2 cellular contexts compared by ENCODE assay signal in the genomic region with DNA sequence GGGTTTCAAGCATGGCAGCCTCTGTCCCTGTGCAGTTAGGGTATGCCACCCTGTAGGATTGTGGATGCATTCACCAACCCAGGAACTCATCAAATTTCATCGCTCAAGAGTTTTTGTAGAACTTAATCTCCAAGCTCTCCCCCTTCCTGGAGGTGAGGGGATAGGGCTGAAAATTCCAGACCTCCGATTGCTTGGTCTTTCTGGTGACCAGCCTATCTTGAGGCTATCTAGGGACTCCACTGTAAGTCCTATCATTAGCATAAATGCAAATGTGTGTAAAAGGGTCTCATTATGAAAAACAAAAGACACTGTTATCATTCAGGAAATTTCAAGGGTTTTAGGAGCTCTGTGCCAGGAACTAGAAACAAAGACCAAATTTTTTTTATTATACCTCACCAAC.
TF ChIP-seq lines count a peak whose summit lies in the region.

No MANE protein-coding gene starts in this region.

TF ChIP-seq in GM23338, 12 proteins besides CTCF, POLR2A, EP300 and RAD21:
- TF ChIP-seq, protein P1, sequence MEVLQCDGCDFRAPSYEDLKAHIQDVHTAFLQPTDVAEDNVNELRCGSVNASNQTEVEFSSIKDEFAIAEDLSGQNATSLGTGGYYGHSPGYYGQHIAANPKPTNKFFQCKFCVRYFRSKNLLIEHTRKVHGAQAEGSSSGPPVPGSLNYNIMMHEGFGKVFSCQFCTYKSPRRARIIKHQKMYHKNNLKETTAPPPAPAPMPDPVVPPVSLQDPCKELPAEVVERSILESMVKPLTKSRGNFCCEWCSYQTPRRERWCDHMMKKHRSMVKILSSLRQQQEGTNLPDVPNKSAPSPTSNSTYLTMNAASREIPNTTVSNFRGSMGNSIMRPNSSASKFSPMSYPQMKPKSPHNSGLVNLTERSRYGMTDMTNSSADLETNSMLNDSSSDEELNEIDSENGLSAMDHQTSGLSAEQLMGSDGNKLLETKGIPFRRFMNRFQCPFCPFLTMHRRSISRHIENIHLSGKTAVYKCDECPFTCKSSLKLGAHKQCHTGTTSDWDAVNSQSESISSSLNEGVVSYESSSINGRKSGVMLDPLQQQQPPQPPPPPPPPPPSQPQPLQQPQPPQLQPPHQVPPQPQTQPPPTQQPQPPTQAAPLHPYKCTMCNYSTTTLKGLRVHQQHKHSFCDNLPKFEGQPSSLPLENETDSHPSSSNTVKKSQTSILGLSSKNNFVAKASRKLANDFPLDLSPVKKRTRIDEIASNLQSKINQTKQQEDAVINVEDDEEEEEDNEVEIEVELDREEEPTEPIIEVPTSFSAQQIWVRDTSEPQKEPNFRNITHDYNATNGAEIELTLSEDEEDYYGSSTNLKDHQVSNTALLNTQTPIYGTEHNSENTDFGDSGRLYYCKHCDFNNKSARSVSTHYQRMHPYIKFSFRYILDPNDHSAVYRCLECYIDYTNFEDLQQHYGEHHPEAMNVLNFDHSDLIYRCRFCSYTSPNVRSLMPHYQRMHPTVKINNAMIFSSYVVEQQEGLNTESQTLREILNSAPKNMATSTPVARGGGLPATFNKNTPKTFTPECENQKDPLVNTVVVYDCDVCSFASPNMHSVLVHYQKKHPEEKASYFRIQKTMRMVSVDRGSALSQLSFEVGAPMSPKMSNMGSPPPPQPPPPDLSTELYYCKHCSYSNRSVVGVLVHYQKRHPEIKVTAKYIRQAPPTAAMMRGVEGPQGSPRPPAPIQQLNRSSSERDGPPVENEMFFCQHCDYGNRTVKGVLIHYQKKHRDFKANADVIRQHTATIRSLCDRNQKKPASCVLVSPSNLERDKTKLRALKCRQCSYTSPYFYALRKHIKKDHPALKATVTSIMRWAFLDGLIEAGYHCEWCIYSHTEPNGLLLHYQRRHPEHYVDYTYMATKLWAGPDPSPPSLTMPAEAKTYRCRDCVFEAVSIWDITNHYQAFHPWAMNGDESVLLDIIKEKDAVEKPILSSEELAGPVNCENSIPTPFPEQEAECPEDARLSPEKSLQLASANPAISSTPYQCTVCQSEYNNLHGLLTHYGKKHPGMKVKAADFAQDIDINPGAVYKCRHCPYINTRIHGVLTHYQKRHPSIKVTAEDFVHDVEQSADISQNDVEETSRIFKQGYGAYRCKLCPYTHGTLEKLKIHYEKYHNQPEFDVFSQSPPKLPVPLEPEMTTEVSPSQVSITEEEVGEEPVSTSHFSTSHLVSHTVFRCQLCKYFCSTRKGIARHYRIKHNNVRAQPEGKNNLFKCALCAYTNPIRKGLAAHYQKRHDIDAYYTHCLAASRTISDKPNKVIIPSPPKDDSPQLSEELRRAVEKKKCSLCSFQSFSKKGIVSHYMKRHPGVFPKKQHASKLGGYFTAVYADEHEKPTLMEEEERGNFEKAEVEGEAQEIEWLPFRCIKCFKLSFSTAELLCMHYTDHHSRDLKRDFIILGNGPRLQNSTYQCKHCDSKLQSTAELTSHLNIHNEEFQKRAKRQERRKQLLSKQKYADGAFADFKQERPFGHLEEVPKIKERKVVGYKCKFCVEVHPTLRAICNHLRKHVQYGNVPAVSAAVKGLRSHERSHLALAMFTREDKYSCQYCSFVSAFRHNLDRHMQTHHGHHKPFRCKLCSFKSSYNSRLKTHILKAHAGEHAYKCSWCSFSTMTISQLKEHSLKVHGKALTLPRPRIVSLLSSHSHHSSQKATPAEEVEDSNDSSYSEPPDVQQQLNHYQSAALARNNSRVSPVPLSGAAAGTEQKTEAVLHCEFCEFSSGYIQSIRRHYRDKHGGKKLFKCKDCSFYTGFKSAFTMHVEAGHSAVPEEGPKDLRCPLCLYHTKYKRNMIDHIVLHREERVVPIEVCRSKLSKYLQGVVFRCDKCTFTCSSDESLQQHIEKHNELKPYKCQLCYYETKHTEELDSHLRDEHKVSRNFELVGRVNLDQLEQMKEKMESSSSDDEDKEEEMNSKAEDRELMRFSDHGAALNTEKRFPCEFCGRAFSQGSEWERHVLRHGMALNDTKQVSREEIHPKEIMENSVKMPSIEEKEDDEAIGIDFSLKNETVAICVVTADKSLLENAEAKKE (CRISPR knock-in tag; IDR thresholded peaks at IDR 0.05), result peak; percentile 61; the same call in 1 of the 2 replicates
- TF ChIP-seq POLR2AphosphoS5 (IDR thresholded peaks at IDR 0.05; ENCODE audit: low read depth) (no peak), STAT1 (IDR thresholded peaks at IDR 0.05; ENCODE audit: unreplicated experiment) (no peak)
- TF ChIP-seq, protein P2, sequence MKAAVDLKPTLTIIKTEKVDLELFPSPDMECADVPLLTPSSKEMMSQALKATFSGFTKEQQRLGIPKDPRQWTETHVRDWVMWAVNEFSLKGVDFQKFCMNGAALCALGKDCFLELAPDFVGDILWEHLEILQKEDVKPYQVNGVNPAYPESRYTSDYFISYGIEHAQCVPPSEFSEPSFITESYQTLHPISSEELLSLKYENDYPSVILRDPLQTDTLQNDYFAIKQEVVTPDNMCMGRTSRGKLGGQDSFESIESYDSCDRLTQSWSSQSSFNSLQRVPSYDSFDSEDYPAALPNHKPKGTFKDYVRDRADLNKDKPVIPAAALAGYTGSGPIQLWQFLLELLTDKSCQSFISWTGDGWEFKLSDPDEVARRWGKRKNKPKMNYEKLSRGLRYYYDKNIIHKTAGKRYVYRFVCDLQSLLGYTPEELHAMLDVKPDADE (IDR thresholded peaks at IDR 0.05), result no peak

TF ChIP-seq in WTC11, 78 proteins besides CTCF, POLR2A, EP300 and RAD21:
- TF ChIP-seq TEAD4 (CRISPR knock-in tag; IDR thresholded peaks at IDR 0.05), result no peak
- TF ChIP-seq FOXJ3 (CRISPR knock-in tag; IDR thresholded peaks at IDR 0.05; ENCODE audit: borderline replicate concordance), result no peak
- TF ChIP-seq SP1 (CRISPR knock-in tag; conservative IDR thresholded peaks at IDR 0.05), result no peak
- TF ChIP-seq, protein P3, sequence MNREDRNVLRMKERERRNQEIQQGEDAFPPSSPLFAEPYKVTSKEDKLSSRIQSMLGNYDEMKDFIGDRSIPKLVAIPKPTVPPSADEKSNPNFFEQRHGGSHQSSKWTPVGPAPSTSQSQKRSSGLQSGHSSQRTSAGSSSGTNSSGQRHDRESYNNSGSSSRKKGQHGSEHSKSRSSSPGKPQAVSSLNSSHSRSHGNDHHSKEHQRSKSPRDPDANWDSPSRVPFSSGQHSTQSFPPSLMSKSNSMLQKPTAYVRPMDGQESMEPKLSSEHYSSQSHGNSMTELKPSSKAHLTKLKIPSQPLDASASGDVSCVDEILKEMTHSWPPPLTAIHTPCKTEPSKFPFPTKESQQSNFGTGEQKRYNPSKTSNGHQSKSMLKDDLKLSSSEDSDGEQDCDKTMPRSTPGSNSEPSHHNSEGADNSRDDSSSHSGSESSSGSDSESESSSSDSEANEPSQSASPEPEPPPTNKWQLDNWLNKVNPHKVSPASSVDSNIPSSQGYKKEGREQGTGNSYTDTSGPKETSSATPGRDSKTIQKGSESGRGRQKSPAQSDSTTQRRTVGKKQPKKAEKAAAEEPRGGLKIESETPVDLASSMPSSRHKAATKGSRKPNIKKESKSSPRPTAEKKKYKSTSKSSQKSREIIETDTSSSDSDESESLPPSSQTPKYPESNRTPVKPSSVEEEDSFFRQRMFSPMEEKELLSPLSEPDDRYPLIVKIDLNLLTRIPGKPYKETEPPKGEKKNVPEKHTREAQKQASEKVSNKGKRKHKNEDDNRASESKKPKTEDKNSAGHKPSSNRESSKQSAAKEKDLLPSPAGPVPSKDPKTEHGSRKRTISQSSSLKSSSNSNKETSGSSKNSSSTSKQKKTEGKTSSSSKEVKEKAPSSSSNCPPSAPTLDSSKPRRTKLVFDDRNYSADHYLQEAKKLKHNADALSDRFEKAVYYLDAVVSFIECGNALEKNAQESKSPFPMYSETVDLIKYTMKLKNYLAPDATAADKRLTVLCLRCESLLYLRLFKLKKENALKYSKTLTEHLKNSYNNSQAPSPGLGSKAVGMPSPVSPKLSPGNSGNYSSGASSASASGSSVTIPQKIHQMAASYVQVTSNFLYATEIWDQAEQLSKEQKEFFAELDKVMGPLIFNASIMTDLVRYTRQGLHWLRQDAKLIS (CRISPR knock-in tag; IDR thresholded peaks at IDR 0.05; ENCODE audit: borderline replicate concordance), result no peak
- TF ChIP-seq, protein P4, sequence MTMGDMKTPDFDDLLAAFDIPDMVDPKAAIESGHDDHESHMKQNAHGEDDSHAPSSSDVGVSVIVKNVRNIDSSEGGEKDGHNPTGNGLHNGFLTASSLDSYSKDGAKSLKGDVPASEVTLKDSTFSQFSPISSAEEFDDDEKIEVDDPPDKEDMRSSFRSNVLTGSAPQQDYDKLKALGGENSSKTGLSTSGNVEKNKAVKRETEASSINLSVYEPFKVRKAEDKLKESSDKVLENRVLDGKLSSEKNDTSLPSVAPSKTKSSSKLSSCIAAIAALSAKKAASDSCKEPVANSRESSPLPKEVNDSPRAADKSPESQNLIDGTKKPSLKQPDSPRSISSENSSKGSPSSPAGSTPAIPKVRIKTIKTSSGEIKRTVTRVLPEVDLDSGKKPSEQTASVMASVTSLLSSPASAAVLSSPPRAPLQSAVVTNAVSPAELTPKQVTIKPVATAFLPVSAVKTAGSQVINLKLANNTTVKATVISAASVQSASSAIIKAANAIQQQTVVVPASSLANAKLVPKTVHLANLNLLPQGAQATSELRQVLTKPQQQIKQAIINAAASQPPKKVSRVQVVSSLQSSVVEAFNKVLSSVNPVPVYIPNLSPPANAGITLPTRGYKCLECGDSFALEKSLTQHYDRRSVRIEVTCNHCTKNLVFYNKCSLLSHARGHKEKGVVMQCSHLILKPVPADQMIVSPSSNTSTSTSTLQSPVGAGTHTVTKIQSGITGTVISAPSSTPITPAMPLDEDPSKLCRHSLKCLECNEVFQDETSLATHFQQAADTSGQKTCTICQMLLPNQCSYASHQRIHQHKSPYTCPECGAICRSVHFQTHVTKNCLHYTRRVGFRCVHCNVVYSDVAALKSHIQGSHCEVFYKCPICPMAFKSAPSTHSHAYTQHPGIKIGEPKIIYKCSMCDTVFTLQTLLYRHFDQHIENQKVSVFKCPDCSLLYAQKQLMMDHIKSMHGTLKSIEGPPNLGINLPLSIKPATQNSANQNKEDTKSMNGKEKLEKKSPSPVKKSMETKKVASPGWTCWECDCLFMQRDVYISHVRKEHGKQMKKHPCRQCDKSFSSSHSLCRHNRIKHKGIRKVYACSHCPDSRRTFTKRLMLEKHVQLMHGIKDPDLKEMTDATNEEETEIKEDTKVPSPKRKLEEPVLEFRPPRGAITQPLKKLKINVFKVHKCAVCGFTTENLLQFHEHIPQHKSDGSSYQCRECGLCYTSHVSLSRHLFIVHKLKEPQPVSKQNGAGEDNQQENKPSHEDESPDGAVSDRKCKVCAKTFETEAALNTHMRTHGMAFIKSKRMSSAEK (CRISPR knock-in tag; IDR thresholded peaks at IDR 0.05; ENCODE audit: borderline replicate concordance), result no peak
- TF ChIP-seq, protein P5, sequence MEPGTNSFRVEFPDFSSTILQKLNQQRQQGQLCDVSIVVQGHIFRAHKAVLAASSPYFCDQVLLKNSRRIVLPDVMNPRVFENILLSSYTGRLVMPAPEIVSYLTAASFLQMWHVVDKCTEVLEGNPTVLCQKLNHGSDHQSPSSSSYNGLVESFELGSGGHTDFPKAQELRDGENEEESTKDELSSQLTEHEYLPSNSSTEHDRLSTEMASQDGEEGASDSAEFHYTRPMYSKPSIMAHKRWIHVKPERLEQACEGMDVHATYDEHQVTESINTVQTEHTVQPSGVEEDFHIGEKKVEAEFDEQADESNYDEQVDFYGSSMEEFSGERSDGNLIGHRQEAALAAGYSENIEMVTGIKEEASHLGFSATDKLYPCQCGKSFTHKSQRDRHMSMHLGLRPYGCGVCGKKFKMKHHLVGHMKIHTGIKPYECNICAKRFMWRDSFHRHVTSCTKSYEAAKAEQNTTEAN (CRISPR knock-in tag; IDR thresholded peaks at IDR 0.05), result no peak
- TF ChIP-seq ZNF219 (CRISPR knock-in tag; IDR thresholded peaks at IDR 0.05; ENCODE audit: borderline replicate concordance), result no peak
- no peak for TF ChIP-seq NR2C2 (CRISPR knock-in tag; IDR thresholded peaks at IDR 0.05)
- TF ChIP-seq, protein P6, sequence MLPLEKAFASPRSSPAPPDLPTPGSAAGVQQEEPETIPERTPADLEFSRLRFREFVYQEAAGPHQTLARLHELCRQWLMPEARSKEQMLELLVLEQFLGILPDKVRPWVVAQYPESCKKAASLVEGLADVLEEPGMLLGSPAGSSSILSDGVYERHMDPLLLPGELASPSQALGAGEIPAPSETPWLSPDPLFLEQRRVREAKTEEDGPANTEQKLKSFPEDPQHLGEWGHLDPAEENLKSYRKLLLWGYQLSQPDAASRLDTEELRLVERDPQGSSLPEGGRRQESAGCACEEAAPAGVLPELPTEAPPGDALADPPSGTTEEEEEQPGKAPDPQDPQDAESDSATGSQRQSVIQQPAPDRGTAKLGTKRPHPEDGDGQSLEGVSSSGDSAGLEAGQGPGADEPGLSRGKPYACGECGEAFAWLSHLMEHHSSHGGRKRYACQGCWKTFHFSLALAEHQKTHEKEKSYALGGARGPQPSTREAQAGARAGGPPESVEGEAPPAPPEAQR (CRISPR knock-in tag; IDR thresholded peaks at IDR 0.05), result no peak
- no peak for TF ChIP-seq JUN (CRISPR knock-in tag; IDR thresholded peaks at IDR 0.05)
- TF ChIP-seq, protein P7, sequence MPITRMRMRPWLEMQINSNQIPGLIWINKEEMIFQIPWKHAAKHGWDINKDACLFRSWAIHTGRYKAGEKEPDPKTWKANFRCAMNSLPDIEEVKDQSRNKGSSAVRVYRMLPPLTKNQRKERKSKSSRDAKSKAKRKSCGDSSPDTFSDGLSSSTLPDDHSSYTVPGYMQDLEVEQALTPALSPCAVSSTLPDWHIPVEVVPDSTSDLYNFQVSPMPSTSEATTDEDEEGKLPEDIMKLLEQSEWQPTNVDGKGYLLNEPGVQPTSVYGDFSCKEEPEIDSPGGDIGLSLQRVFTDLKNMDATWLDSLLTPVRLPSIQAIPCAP (CRISPR knock-in tag; IDR thresholded peaks at IDR 0.05), result no peak
- no peak for TF ChIP-seq RORB (CRISPR knock-in tag; IDR thresholded peaks at IDR 0.05)
- no peak for TF ChIP-seq ZNF317 (CRISPR knock-in tag; IDR thresholded peaks at IDR 0.05; ENCODE audit: borderline replicate concordance, low read depth)
- TF ChIP-seq PRRX2 (CRISPR knock-in tag; IDR thresholded peaks at IDR 0.05), result no peak
- TF ChIP-seq NFYB (CRISPR knock-in tag; conservative IDR thresholded peaks at IDR 0.05; ENCODE audit: low read depth), result no peak
- TF ChIP-seq GRHL2 (CRISPR knock-in tag; IDR thresholded peaks at IDR 0.05; ENCODE audit: insufficient replicate concordance, severe bottlenecking), result no peak
- TF ChIP-seq, protein P8, sequence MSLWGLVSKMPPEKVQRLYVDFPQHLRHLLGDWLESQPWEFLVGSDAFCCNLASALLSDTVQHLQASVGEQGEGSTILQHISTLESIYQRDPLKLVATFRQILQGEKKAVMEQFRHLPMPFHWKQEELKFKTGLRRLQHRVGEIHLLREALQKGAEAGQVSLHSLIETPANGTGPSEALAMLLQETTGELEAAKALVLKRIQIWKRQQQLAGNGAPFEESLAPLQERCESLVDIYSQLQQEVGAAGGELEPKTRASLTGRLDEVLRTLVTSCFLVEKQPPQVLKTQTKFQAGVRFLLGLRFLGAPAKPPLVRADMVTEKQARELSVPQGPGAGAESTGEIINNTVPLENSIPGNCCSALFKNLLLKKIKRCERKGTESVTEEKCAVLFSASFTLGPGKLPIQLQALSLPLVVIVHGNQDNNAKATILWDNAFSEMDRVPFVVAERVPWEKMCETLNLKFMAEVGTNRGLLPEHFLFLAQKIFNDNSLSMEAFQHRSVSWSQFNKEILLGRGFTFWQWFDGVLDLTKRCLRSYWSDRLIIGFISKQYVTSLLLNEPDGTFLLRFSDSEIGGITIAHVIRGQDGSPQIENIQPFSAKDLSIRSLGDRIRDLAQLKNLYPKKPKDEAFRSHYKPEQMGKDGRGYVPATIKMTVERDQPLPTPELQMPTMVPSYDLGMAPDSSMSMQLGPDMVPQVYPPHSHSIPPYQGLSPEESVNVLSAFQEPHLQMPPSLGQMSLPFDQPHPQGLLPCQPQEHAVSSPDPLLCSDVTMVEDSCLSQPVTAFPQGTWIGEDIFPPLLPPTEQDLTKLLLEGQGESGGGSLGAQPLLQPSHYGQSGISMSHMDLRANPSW (CRISPR knock-in tag; conservative IDR thresholded peaks at IDR 0.05; ENCODE audit: low read depth), result no peak
